24 cellular contexts compared by ENCODE assay signal in genomic region chr22:47854226-47854625, GRCh38.
A peak's percentile ranks its signal among the peaks of the same experiment; 100 is the strongest.
DNase-seq lines count a peak whose midpoint lies in the region; TF ChIP-seq lines count a peak whose summit lies in the region.
"Had no signal": no experiment of that assay in that cellular context is flagged by ENCODE, and none has a peak within 500 bp of the region (broad histone marks: within the 10 kb centered on the region; RNA-seq: fewer than 3 reads in every experiment).

No MANE protein-coding gene starts in this region.

- H3K27ac ChIP-seq in smooth muscle cell (ENCODE audit: low read depth): peak overlapping the region; percentile 84
- H3K27ac ChIP-seq: 22Rv1, A549, BLaER1 had no signal

- 53% methylated on average over 4 of the region's 4 CpGs for WGBS in smooth muscle cell (ENCODE audit: low lambda C conversion rate)

- peak overlapping the region; percentile 36 for H3K4me2 ChIP-seq in smooth muscle cell
- H3K4me2 ChIP-seq: A549, BLaER1 had no signal

- peak overlapping the region; percentile 41 for H3K9ac ChIP-seq in smooth muscle cell (ENCODE audit: low read depth)
- H3K9ac ChIP-seq: BLaER1 had no signal

- no peaks in the 10 kb centered on the region for H4K20me1 ChIP-seq in smooth muscle cell (ENCODE audit: low read depth)
- H4K20me1 ChIP-seq: BLaER1 had no signal

- H3K9me3 ChIP-seq in smooth muscle cell (replicated peaks; ENCODE audit: low read depth): peaks cover 4% of the 10 kb centered on the region
- H3K9me3 ChIP-seq: A549, BE2C had no signal

- H3K36me3 ChIP-seq in smooth muscle cell (ENCODE audit: low read depth): no peaks in the 10 kb centered on the region
- H3K36me3 ChIP-seq: BE2C, BLaER1 had no signal

- DNase-seq in AG10803 (ENCODE audit: low read depth) (peak; percentile 56), amniotic epithelial cell (ENCODE audit: low read depth) (peak; percentile 10), putamen (ENCODE audit: low spot score) (peak; percentile 38), smooth muscle cell (lab: John Stamatoyannopoulos, UW; ENCODE audit: unreplicated experiment) (no peak), glomerular visceral epithelial cell (ENCODE audit: extremely low spot score) (no peak), SIG-M5 treated with dmso at 0.1 percent for 504 hours (lab: John Stamatoyannopoulos, UW; ENCODE audit: unreplicated experiment) (no peak)
- no peak for DNase-seq in activated naive CD4-positive, alpha-beta T cell treated with Interleukin-2 at 50 U/mL for 16 hours
- DNase-seq: BE2C; C1 segment of cervical spinal cord; CD4-positive, alpha-beta memory T cell; CD4-positive, CD25-positive, alpha-beta regulatory T cell; CD8-positive, alpha-beta memory T cell; COR-L47; DMS 273 treated with DMSO at 0.1 percent for 48 hours; DMS153; DMS53; DMS79; DND-41; EL; GDM1 had no signal

- no peaks in the 10 kb centered on the region for H3K79me2 ChIP-seq in smooth muscle cell (ENCODE audit: low read depth)

- no peak overlapping the region for H2AFZ ChIP-seq in smooth muscle cell (ENCODE audit: low read depth)

- TF ChIP-seq CTCF in AG10803 (conservative IDR thresholded peaks at IDR 0.05; ENCODE audit: low read length) (no peak), smooth muscle cell (IDR thresholded peaks at IDR 0.05; ENCODE audit: borderline replicate concordance, insufficient read depth, poor library complexity, severe bottlenecking) (no peak)

- no peaks in the 10 kb centered on the region for H3K4me1 ChIP-seq in smooth muscle cell (ENCODE audit: low read depth)
- H3K4me1 ChIP-seq: A549, BE2C had no signal

- no peaks in the 10 kb centered on the region for H3K27me3 ChIP-seq in smooth muscle cell (ENCODE audit: low read depth)
- H3K27me3 ChIP-seq: BE2C had no signal

- H3K4me3 ChIP-seq in AG10803 (ENCODE audit: low read length): no peak overlapping the region
- no peak overlapping the region for H3K4me3 ChIP-seq in smooth muscle cell
- H3K4me3 ChIP-seq: A549, BLaER1, GM12878 had no signal

- no peaks in the 10 kb centered on the region for H3F3A ChIP-seq in smooth muscle cell (ENCODE audit: low read depth)

Comparison
In these comparisons a context has a peak if more than half of its experiments do, and no peak if none do; other contexts are left out.
1. DNase-seq: peak in AG10803 (single experiment), amniotic epithelial cell (single experiment) and putamen (single experiment); none in smooth muscle cell (single experiment), activated naive CD4-positive, alpha-beta T cell treated with Interleukin-2 at 50 U/mL for 16 hours (single experiment), glomerular visceral epithelial cell (single experiment) and SIG-M5 treated with dmso at 0.1 percent for 504 hours (single experiment).